In the genomic region with DNA sequence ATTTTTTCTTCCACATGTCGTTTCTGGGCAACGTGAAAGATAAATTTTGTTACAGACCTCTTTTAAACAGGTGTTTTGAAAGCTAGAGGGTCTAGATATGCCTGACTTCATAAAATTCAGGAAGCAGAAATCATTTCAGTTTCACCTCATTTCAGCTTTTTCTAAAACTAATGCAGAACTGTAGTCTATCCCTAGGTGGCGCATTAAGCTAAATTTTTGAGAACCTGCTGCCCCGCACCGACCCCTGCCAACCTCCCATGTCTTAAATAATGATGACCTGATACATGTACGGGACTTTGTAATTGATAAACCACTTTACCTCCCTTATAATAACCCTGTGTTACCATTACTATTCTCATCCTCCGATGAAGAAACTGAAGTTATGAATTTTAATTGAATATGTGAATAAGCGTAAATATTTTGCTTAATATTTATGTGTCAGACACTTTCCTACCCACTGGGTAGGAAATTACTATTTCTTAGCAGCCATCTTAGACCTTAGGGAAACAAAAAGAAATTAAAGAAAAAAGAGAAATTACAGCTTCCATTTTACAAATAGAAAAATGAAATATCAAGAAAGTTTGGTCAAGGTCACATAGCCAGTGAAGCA, we compare ENCODE assay signal across 9 cellular contexts.
DNase-seq lines count a peak whose midpoint lies in the region; ATAC-seq and TF ChIP-seq lines count a peak whose summit lies in the region.
"Had no signal": no experiment of that assay in that cellular context is flagged by ENCODE, and none has a peak within 500 bp of the region (broad histone marks: within the 10 kb centered on the region; RNA-seq: fewer than 3 reads in every experiment).

No MANE protein-coding gene starts in this region.

- no peak overlapping the region for H3K27ac Mint-ChIP-seq in activated T-cell treated with anti-CD3 and anti-CD28 coated beads, Interleukin-2, amount 50 U/mL, for 72 hours
- no peak overlapping the region for H3K27ac Mint-ChIP-seq in activated T-cell treated with anti-CD3 and anti-CD28 coated beads, Interleukin-2, amount 50 U/mL, for 24 hours
- H3K27ac Mint-ChIP-seq in nephron progenitor cell: no peak overlapping the region

- DNase-seq in activated T-cell treated with anti-CD3 and anti-CD28 coated beads, Interleukin-2, amount 50 U/mL, for 72 hours: peak; percentile 31 to 49
- DNase-seq in activated T-cell treated with anti-CD3 and anti-CD28 coated beads, Interleukin-2, amount 50 U/mL, for 24 hours: no peak
- DNase-seq in SK-N-DZ (ENCODE audit: low spot score) (peak; percentile 41), epithelial cell of prostate (ENCODE audit: low read depth, low spot score) (no peak), nephron progenitor cell (peak; percentile 44), middle frontal gyrus (ENCODE audit: extremely low spot score, low spot score) (no peak)

- peak overlapping the region; percentile 37 for H3K27ac ChIP-seq in epithelial cell of prostate

- H3K4me3 Mint-ChIP-seq in activated T-cell treated with anti-CD3 and anti-CD28 coated beads, Interleukin-2, amount 50 U/mL, for 72 hours: no peak overlapping the region
- no peak overlapping the region for H3K4me3 Mint-ChIP-seq in activated T-cell treated with anti-CD3 and anti-CD28 coated beads, Interleukin-2, amount 50 U/mL, for 24 hours
- H3K4me3 Mint-ChIP-seq in nephron progenitor cell: no peak overlapping the region
- H3K4me3 Mint-ChIP-seq: central memory CD8-positive, alpha-beta T cell had no signal

- peak; percentile 51 to 60 for ATAC-seq in activated T-cell treated with anti-CD3 and anti-CD28 coated beads, Interleukin-2, amount 50 U/mL, for 72 hours (replicated peaks in 1 of 2)
- no peak for ATAC-seq in GM18858 (IDR thresholded peaks at IDR 0.05; ENCODE audit: unreplicated experiment)

- H3K36me3 Mint-ChIP-seq in activated T-cell treated with anti-CD3 and anti-CD28 coated beads, Interleukin-2, amount 50 U/mL, for 72 hours (ENCODE audit: insufficient read depth in 2 of 2): no peaks in the 10 kb centered on the region
- no peaks in the 10 kb centered on the region for H3K36me3 Mint-ChIP-seq in activated T-cell treated with anti-CD3 and anti-CD28 coated beads, Interleukin-2, amount 50 U/mL, for 24 hours (ENCODE audit: low read depth)
- H3K36me3 Mint-ChIP-seq in nephron progenitor cell (ENCODE audit: low read depth): no peaks in the 10 kb centered on the region

- no peaks in the 10 kb centered on the region for H3K27me3 Mint-ChIP-seq in activated T-cell treated with anti-CD3 and anti-CD28 coated beads, Interleukin-2, amount 50 U/mL, for 72 hours (ENCODE audit: low read depth)
- H3K27me3 Mint-ChIP-seq in activated T-cell treated with anti-CD3 and anti-CD28 coated beads, Interleukin-2, amount 50 U/mL, for 24 hours: peaks cover 6% of the 10 kb centered on the region
- peaks cover 35% of the 10 kb centered on the region for H3K27me3 Mint-ChIP-seq in nephron progenitor cell (ENCODE audit: low read depth, poor library complexity)

- peak; percentile 81 for TF ChIP-seq CTCF in LNCAP (IDR thresholded peaks at IDR 0.05)
- TF ChIP-seq CTCF in nephron progenitor cell (IDR thresholded peaks at IDR 0.05): peak; percentile 75

- no peaks in the 10 kb centered on the region for H3K4me1 Mint-ChIP-seq in activated T-cell treated with anti-CD3 and anti-CD28 coated beads, Interleukin-2, amount 50 U/mL, for 72 hours (ENCODE audit: low read depth)
- peaks cover 6% of the 10 kb centered on the region for H3K4me1 Mint-ChIP-seq in activated T-cell treated with anti-CD3 and anti-CD28 coated beads, Interleukin-2, amount 50 U/mL, for 24 hours (ENCODE audit: low read depth)
- H3K4me1 Mint-ChIP-seq in nephron progenitor cell: no peaks in the 10 kb centered on the region

- no peaks in the 10 kb centered on the region for H3K9me3 Mint-ChIP-seq in activated T-cell treated with anti-CD3 and anti-CD28 coated beads, Interleukin-2, amount 50 U/mL, for 72 hours
- no peaks in the 10 kb centered on the region for H3K9me3 Mint-ChIP-seq in activated T-cell treated with anti-CD3 and anti-CD28 coated beads, Interleukin-2, amount 50 U/mL, for 24 hours
- H3K9me3 Mint-ChIP-seq in nephron progenitor cell: no peaks in the 10 kb centered on the region
- H3K9me3 Mint-ChIP-seq: central memory CD8-positive, alpha-beta T cell had no signal

Comparison
In these comparisons a context has a peak if more than half of its experiments do, and no peak if none do; other contexts are left out.
1. DNase-seq: peak in activated T-cell treated with anti-CD3 and anti-CD28 coated beads, Interleukin-2, amount 50 U/mL, for 72 hours (2 of 2), SK-N-DZ (single experiment) and nephron progenitor cell (single experiment); none in activated T-cell treated with anti-CD3 and anti-CD28 coated beads, Interleukin-2, amount 50 U/mL, for 24 hours (single experiment), epithelial cell of prostate (single experiment) and middle frontal gyrus (single experiment).